In genomic region chr21:16007933-16008332, GRCh38 we compare ENCODE assay signal across 20 cellular contexts.
"Had no signal": no experiment of that assay in that cellular context is flagged by ENCODE, and none has a peak within 500 bp of the region (broad histone marks: within the 10 kb centered on the region; RNA-seq: fewer than 3 reads in every experiment).

No MANE protein-coding gene starts in this region.

- H3K4me1 ChIP-seq: body of pancreas, spleen, transverse colon had no signal

- H3K27me3 ChIP-seq: body of pancreas, ovary, spleen, transverse colon had no signal

- H3K4me3 ChIP-seq: body of pancreas, coronary artery, ovary, spleen, transverse colon had no signal

- H3K36me3 ChIP-seq: ovary, spleen, transverse colon had no signal

- DNase-seq: activated CD4-positive, alpha-beta T cell treated with anti-CD3 and anti-CD28 coated beads for 36 hours; activated CD4-positive, CD25-positive, alpha-beta regulatory T cell; activated CD8-positive, alpha-beta memory T cell treated with anti-CD3 and anti-CD28 coated beads, Interleukin-2, amount 10 ng/mL, durations not matched to agents 7 days and 5 days; activated CD8-positive, alpha-beta T cell treated with anti-CD3 and anti-CD28 coated beads, Interleukin-2, amount 10 ng/mL, durations not matched to agents 7 days and 5 days; activated naive CD8-positive, alpha-beta T cell treated with anti-CD3 and anti-CD28 coated beads, Interleukin-2, amount 50 U/mL, for 24 hours; activated T-cell treated with anti-CD3 and anti-CD28 coated beads, Interleukin-2, amount 50 U/mL, for 48 hours; aorta; body of pancreas; cerebellar nuclear complex; effector memory CD8-positive, alpha-beta T cell; left colon; mammary epithelial cell; naive B cell; ovary; spleen; stimulated activated naive CD4-positive, alpha-beta T cell; T-helper 1 cell; transverse colon had no signal

- H3K27ac ChIP-seq: body of pancreas, coronary artery, ovary, spleen, transverse colon had no signal

- ATAC-seq: activated CD4-positive, alpha-beta T cell treated with anti-CD3 and anti-CD28 coated beads for 36 hours; activated CD8-positive, alpha-beta memory T cell treated with anti-CD3 and anti-CD28 coated beads, Interleukin-2, amount 10 ng/mL, durations not matched to agents 7 days and 5 days; activated CD8-positive, alpha-beta T cell treated with anti-CD3 and anti-CD28 coated beads, Interleukin-2, amount 10 ng/mL, durations not matched to agents 7 days and 5 days; activated naive CD8-positive, alpha-beta T cell treated with anti-CD3 and anti-CD28 coated beads, Interleukin-2, amount 50 U/mL, for 24 hours; body of pancreas; effector memory CD8-positive, alpha-beta T cell; esophagus mucosa; left colon had no signal

- H3K9me3 ChIP-seq: body of pancreas, ovary, transverse colon had no signal
